27 cellular contexts compared by ENCODE assay signal in the genomic region with DNA sequence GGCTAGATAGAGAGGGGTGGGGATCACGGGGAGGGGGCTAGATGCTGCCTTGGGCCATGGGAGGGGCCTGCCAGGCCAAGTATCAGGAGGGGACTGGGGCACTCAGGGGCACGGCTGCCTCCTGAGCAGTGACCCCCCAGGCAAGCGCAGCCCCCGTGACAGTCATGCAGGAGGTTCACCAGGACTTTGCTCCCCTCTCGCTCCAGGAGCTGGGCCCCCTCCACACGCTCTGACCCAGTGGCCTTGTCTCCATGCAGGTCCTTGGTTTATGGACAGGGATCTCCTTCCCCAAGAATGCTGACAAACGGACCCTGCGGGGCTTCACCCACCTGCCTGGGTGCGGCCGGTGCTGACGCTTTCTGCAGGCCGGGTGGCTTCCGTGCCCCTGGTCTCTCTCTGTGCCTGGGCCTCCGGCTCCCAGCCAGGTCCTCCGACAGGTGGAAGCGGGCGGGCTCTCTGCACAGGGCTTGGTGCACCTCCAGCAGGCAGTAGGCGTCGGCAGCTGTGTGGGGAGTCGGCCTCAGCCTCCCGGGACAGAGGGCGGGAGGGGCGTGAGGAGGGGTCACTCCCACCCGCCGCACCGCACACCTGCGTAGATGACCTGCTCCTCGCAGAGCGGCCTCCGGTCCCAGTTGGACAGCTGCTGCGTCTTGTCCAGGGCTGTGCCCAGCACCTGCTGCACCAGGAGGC. TPM values are rescaled to one million over a fixed set of nuclear protein-coding genes. Genes with fewer than 3 reads are reported as not detected.
"Had no signal": no experiment of that assay in that cellular context is flagged by ENCODE, and none has a peak within 500 bp of the region (broad histone marks: within the 10 kb centered on the region; RNA-seq: fewer than 3 reads in every experiment).

No MANE protein-coding gene starts in this region.

- H3K9me3 ChIP-seq: uterus had no signal

- H3K36me3 ChIP-seq: cardiac muscle cell, uterus had no signal

- H3K4me3 ChIP-seq: ascending aorta, cardiac muscle cell, skin epidermis, uterus had no signal

- H3K4me3 Mint-ChIP-seq: activated CD4-positive, alpha-beta memory T cell treated with anti-CD3 and anti-CD28 coated beads, Interleukin-2, amount 10 ng/mL, durations not matched to agents 7 days and 5 days; activated CD4-positive, alpha-beta T cell treated with anti-CD3 and anti-CD28 coated beads, Interleukin-2, amount 10 ng/mL, durations not matched to agents 7 days and 5 days; activated naive CD4-positive, alpha-beta T cell treated with anti-CD3 and anti-CD28 coated beads, Interleukin-2, amount 10 ng/mL, durations not matched to agents 7 days and 5 days; activated naive CD8-positive, alpha-beta T cell treated with anti-CD3 and anti-CD28 coated beads, Interleukin-2, amount 10 ng/mL, durations not matched to agents 7 days and 5 days; brain; effector memory CD8-positive, alpha-beta T cell; immature natural killer cell; naive thymus-derived CD8-positive, alpha-beta T cell; neural crest cell; stimulated activated naive CD8-positive, alpha-beta T cell treated with anti-CD3 and anti-CD28 coated beads, Interleukin-15, Interleukin-2, amounts not matched to agents 100 ng/mL and 50 ng/mL, for 24 hours; T-helper 17 cell; type B pancreatic cell had no signal

- H3K27me3 Mint-ChIP-seq: activated CD4-positive, alpha-beta memory T cell treated with anti-CD3 and anti-CD28 coated beads, Interleukin-2, amount 10 ng/mL, durations not matched to agents 7 days and 5 days; activated CD4-positive, alpha-beta T cell treated with anti-CD3 and anti-CD28 coated beads, Interleukin-2, amount 10 ng/mL, durations not matched to agents 7 days and 5 days; activated naive CD4-positive, alpha-beta T cell treated with anti-CD3 and anti-CD28 coated beads, Interleukin-2, amount 10 ng/mL, durations not matched to agents 7 days and 5 days; activated naive CD8-positive, alpha-beta T cell treated with anti-CD3 and anti-CD28 coated beads, Interleukin-2, amount 10 ng/mL, durations not matched to agents 7 days and 5 days; brain; effector memory CD8-positive, alpha-beta T cell; naive thymus-derived CD8-positive, alpha-beta T cell; stimulated activated naive CD8-positive, alpha-beta T cell treated with anti-CD3 and anti-CD28 coated beads, Interleukin-15, Interleukin-2, amounts not matched to agents 100 ng/mL and 50 ng/mL, for 24 hours; T-helper 17 cell; type B pancreatic cell had no signal

- H3K27ac Mint-ChIP-seq: activated CD4-positive, alpha-beta memory T cell treated with anti-CD3 and anti-CD28 coated beads, Interleukin-2, amount 10 ng/mL, durations not matched to agents 7 days and 5 days; activated CD4-positive, alpha-beta T cell treated with anti-CD3 and anti-CD28 coated beads, Interleukin-2, amount 10 ng/mL, durations not matched to agents 7 days and 5 days; activated naive CD4-positive, alpha-beta T cell treated with anti-CD3 and anti-CD28 coated beads, Interleukin-2, amount 10 ng/mL, durations not matched to agents 7 days and 5 days; activated naive CD8-positive, alpha-beta T cell treated with anti-CD3 and anti-CD28 coated beads, Interleukin-2, amount 10 ng/mL, durations not matched to agents 7 days and 5 days; brain; effector memory CD8-positive, alpha-beta T cell; immature natural killer cell; naive thymus-derived CD8-positive, alpha-beta T cell; stimulated activated naive CD8-positive, alpha-beta T cell treated with anti-CD3 and anti-CD28 coated beads, Interleukin-15, Interleukin-2, amounts not matched to agents 100 ng/mL and 50 ng/mL, for 24 hours; T-helper 17 cell; type B pancreatic cell had no signal

- ATAC-seq: effector memory CD8-positive, alpha-beta T cell; naive thymus-derived CD8-positive, alpha-beta T cell; sciatic nerve; T-helper 17 cell had no signal

- H3K4me1 Mint-ChIP-seq: activated CD4-positive, alpha-beta memory T cell treated with anti-CD3 and anti-CD28 coated beads, Interleukin-2, amount 10 ng/mL, durations not matched to agents 7 days and 5 days; activated CD4-positive, alpha-beta T cell treated with anti-CD3 and anti-CD28 coated beads, Interleukin-2, amount 10 ng/mL, durations not matched to agents 7 days and 5 days; activated naive CD4-positive, alpha-beta T cell treated with anti-CD3 and anti-CD28 coated beads, Interleukin-2, amount 10 ng/mL, durations not matched to agents 7 days and 5 days; activated naive CD8-positive, alpha-beta T cell treated with anti-CD3 and anti-CD28 coated beads, Interleukin-2, amount 10 ng/mL, durations not matched to agents 7 days and 5 days; brain; immature natural killer cell; naive thymus-derived CD8-positive, alpha-beta T cell; neural crest cell; T-helper 17 cell had no signal

- H3K27ac ChIP-seq: ascending aorta, cardiac muscle cell, skin epidermis, uterus had no signal

- H3K4me1 ChIP-seq: ascending aorta, uterus had no signal

- DNase-seq: activated CD4-positive, alpha-beta memory T cell treated with anti-CD3 and anti-CD28 coated beads, Interleukin-2, amount 10 ng/mL, durations not matched to agents 7 days and 5 days; activated CD4-positive, alpha-beta T cell treated with anti-CD3 and anti-CD28 coated beads, Interleukin-2, amount 10 ng/mL, durations not matched to agents 7 days and 5 days; activated CD4-positive, CD25-positive, alpha-beta regulatory T cell treated with anti-CD3 and anti-CD28 coated beads, Interleukin-2, amount 50 U/mL, for 72 hours; activated effector memory CD4-positive, alpha-beta T cell treated with anti-CD3 and anti-CD28 coated beads, Interleukin-2, amount 50 U/mL, for 16 hours; activated naive CD4-positive, alpha-beta T cell treated with anti-CD3 and anti-CD28 coated beads, Interleukin-2, amount 10 ng/mL, durations not matched to agents 7 days and 5 days; activated naive CD8-positive, alpha-beta T cell treated with anti-CD3 and anti-CD28 coated beads, Interleukin-2, amount 10 ng/mL, durations not matched to agents 7 days and 5 days; cortex of kidney; effector memory CD8-positive, alpha-beta T cell; erythroblast; hypothalamus; immature natural killer cell; naive thymus-derived CD8-positive, alpha-beta T cell; occipital lobe; stimulated activated CD4-positive, alpha-beta T cell treated with anti-CD3 and anti-CD28 coated beads, Interleukin-12 subunit alpha, Interleukin-12 subunit beta, amount 100 ng/mL, for 4 hours; stimulated activated CD4-positive, alpha-beta T cell treated with anti-CD3 and anti-CD28 coated beads, Interleukin-4, amount 100 ng/mL, for 1 hour; substantia nigra; T-helper 17 cell; T1000; uterus had no signal

- H3K27me3 ChIP-seq: ascending aorta, cardiac muscle cell, uterus had no signal

- H3K9me3 Mint-ChIP-seq: activated naive CD8-positive, alpha-beta T cell treated with anti-CD3 and anti-CD28 coated beads, Interleukin-2, amount 10 ng/mL, durations not matched to agents 7 days and 5 days; effector memory CD8-positive, alpha-beta T cell; neural crest cell; stimulated activated naive CD8-positive, alpha-beta T cell treated with anti-CD3 and anti-CD28 coated beads, Interleukin-15, Interleukin-2, amounts not matched to agents 100 ng/mL and 50 ng/mL, for 24 hours; type B pancreatic cell had no signal

- H3K36me3 Mint-ChIP-seq: activated naive CD4-positive, alpha-beta T cell treated with anti-CD3 and anti-CD28 coated beads, Interleukin-2, amount 10 ng/mL, durations not matched to agents 7 days and 5 days; activated naive CD8-positive, alpha-beta T cell treated with anti-CD3 and anti-CD28 coated beads, Interleukin-2, amount 10 ng/mL, durations not matched to agents 7 days and 5 days; type B pancreatic cell had no signal

RNA-seq across cellular contexts. Expression of gene NRARP, which starts 46.9 kb away (rescaled TPM):
- polyA plus RNA-seq: naive thymus-derived CD8-positive, alpha-beta T cell had no signal
